Comparison of ENCODE assay signal across 8 cellular contexts in genomic region chr2:43041661-43042360, GRCh38.
DNase-seq lines count a peak whose midpoint lies in the region; ATAC-seq, FAIRE-seq and TF ChIP-seq lines count a peak whose summit lies in the region.

No MANE protein-coding gene starts in this region.

- TF ChIP-seq CTCF in OCI-LY7 (conservative IDR thresholded peaks at IDR 0.05; ENCODE audit: low read length): no peak

- no peaks in the 10 kb centered on the region for H3K4me1 ChIP-seq in OCI-LY7 (ENCODE audit: insufficient read depth, low read length, poor library complexity, severe bottlenecking)

- no peak overlapping the region for H3K4me2 ChIP-seq in OCI-LY7 (ENCODE audit: low read length)

- no TSS peak for BruUV-seq in OCI-LY7 (replicated peaks; lab: Mats Ljungman, UMichigan)

- no peaks in the 10 kb centered on the region for H3K79me2 ChIP-seq in OCI-LY7 (ENCODE audit: insufficient read depth, low read depth, low read length)

- no peaks in the 10 kb centered on the region for H3K36me3 ChIP-seq in OCI-LY7 (ENCODE audit: insufficient read depth, low read length)

- no peaks in the 10 kb centered on the region for H4K20me1 ChIP-seq in OCI-LY7 (ENCODE audit: insufficient read depth, low read length)

- no peaks in the 10 kb centered on the region for H3K9me2 ChIP-seq in OCI-LY7 (ENCODE audit: insufficient read depth, low read length)

- CTCF ChIA-PET in HEK293T (lab: Yijun Ruan, JAX) (interaction anchor here (0.7 to 0.9 kb wide), 3 partner anchors 11 to 87 kb away, joined by 3 read pairs; no protein-coding TSS in a partner anchor), OCI-LY7 (lab: Charles Lee; ENCODE audit: unreplicated experiment) (interaction anchor here (0.5 kb wide), 1 partner anchor 178 kb away, joined by 6 read pairs; no protein-coding TSS in a partner anchor)

- H3K9me3 ChIP-seq in OCI-LY7 (ENCODE audit: low read length): no peaks in the 10 kb centered on the region

- POLR2A ChIA-PET in HEK293T (lab: Yijun Ruan, JAX) (interaction anchor here (0.8 to 1.3 kb wide), 3 partner anchors 9 to 185 kb away, joined by 3 to 5 read pairs (median 4); partner anchors contain the start of gene ZFP36L2), OCI-LY7 (lab: Charles Lee) (no interaction called here)

- intact Hi-C loops in OCI-LY7 (cut with micrococcal nuclease; ENCODE audit: unreplicated experiment): no loop called here

- no peak overlapping the region for H3K27ac ChIP-seq in OCI-LY7 (ENCODE audit: low read depth, low read length, poor library complexity, severe bottlenecking)

- peak; percentile 28 for DNase-seq in HEK293T (ENCODE audit: extremely low spot score)
- peak; percentile 96 for DNase-seq in hepatic stellate cell (ENCODE audit: low spot score)
- DNase-seq in stromal cell of bone marrow (ENCODE audit: low read depth): peak; percentile 76
- DNase-seq in HuH-7 (ENCODE audit: low spot score): no peak
- no peak for DNase-seq in GM19238 (ENCODE audit: insufficient read length, low spot score)
- no peak for DNase-seq in OCI-LY7 (ENCODE audit: low spot score)
- DNase-seq in GM19239 (ENCODE audit: insufficient read length, low spot score): no peak

- H2AFZ ChIP-seq in OCI-LY7 (ENCODE audit: low read length): no peak overlapping the region

- ATAC-seq in SK-N-SH treated with all-trans-retinoic acid at 6 μM for 48 hours: peak; percentile 89

- H3K4me3 ChIP-seq in OCI-LY7 (ENCODE audit: low read depth, low read length, poor library complexity, severe bottlenecking): no peak overlapping the region

- FAIRE-seq in GM19239 (lab: Jason Lieb, UNC): no peak

TF ChIP-seq in HEK293T, 16 proteins besides CTCF, POLR2A, EP300 and RAD21:
- TF ChIP-seq PKNOX1 (IDR thresholded peaks at IDR 0.05) (peak; percentile 88), CTBP1 (IDR thresholded peaks at IDR 0.05; ENCODE audit: borderline replicate concordance) (no peak)

TF ChIP-seq in SK-N-SH treated with all-trans-retinoic acid at 6 μM for 48 hours, 23 proteins besides CTCF, POLR2A, EP300 and RAD21 (continues in another document):
- TF ChIP-seq ZNF8 (CRISPR knock-in tag; IDR thresholded peaks at IDR 0.05) (no peak), GLIS3 (CRISPR knock-in tag; IDR thresholded peaks at IDR 0.05) (peak; percentile 88), ARNTL (CRISPR knock-in tag; IDR thresholded peaks at IDR 0.05; ENCODE audit: borderline replicate concordance, low read depth) (no peak), TCF4 (CRISPR knock-in tag; IDR thresholded peaks at IDR 0.05; ENCODE audit: borderline replicate concordance) (peak; percentile 72), ZNF565 (CRISPR knock-in tag; conservative IDR thresholded peaks at IDR 0.05; ENCODE audit: low read depth) (peak; percentile 70), CREB5 (CRISPR knock-in tag; IDR thresholded peaks at IDR 0.05; ENCODE audit: low read depth) (peak; percentile 42), ZFP3 (CRISPR knock-in tag; IDR thresholded peaks at IDR 0.05) (peak; percentile 64), PATZ1 (CRISPR knock-in tag; IDR thresholded peaks at IDR 0.05; ENCODE audit: borderline replicate concordance) (peak; percentile 100), OSR1 (CRISPR knock-in tag; IDR thresholded peaks at IDR 0.05) (no peak), POU6F1 (CRISPR knock-in tag; IDR thresholded peaks at IDR 0.05; ENCODE audit: borderline replicate concordance, low read depth) (peak; percentile 97), ISL1 (CRISPR knock-in tag; IDR thresholded peaks at IDR 0.05) (peak; percentile 81), CSDC2 (CRISPR knock-in tag; IDR thresholded peaks at IDR 0.05) (peak; percentile 78; the same call in 1 of the 2 replicates), RARB (CRISPR knock-in tag; IDR thresholded peaks at IDR 0.05) (peak; percentile 88), PPARA (CRISPR knock-in tag; IDR thresholded peaks at IDR 0.05; ENCODE audit: borderline replicate concordance) (no peak), ZFP30 (CRISPR knock-in tag; IDR thresholded peaks at IDR 0.05) (no peak), TOX (CRISPR knock-in tag; IDR thresholded peaks at IDR 0.05; ENCODE audit: borderline replicate concordance) (no peak), BACH2 (CRISPR knock-in tag; IDR thresholded peaks at IDR 0.05; ENCODE audit: borderline replicate concordance) (no peak), ZNF70 (CRISPR knock-in tag; IDR thresholded peaks at IDR 0.05) (peak; percentile 31; the same call in 1 of the 2 replicates), TSHZ2 (CRISPR knock-in tag; IDR thresholded peaks at IDR 0.05) (peak; percentile 90), ZC3H10 (CRISPR knock-in tag; IDR thresholded peaks at IDR 0.05) (no peak), SNAI2 (CRISPR knock-in tag; IDR thresholded peaks at IDR 0.05) (no peak; the same call in 1 of the 2 replicates), ESRRG (CRISPR knock-in tag; IDR thresholded peaks at IDR 0.05) (peak; percentile 8; the same call in 1 of the 2 replicates)

Comparison
In these comparisons a context has a peak if more than half of its experiments do, and no peak if none do; other contexts are left out.
1. DNase-seq: peak in HEK293T (single experiment), hepatic stellate cell (single experiment) and stromal cell of bone marrow (single experiment); none in HuH-7 (single experiment), GM19238 (single experiment), OCI-LY7 (single experiment) and GM19239 (single experiment).